10 cellular contexts compared by ENCODE assay signal in genomic region chr3:98540346-98540745, GRCh38. TPM values are rescaled to one million over a fixed set of nuclear protein-coding genes. Genes with fewer than 3 reads are reported as not detected.
A peak's percentile ranks its signal among the peaks of the same experiment; 100 is the strongest.
DNase-seq lines count a peak whose midpoint lies in the region; ATAC-seq, FAIRE-seq and TF ChIP-seq lines count a peak whose summit lies in the region.
"Had no signal": no experiment of that assay in that cellular context is flagged by ENCODE, and none has a peak within 500 bp of the region (broad histone marks: within the 10 kb centered on the region; RNA-seq: fewer than 3 reads in every experiment).

No MANE protein-coding gene starts in this region.

- intact Hi-C loops in dorsolateral prefrontal cortex (cut with DNase I) = no loop called here

- peak overlapping the region; percentile 17 to 91 (median 74) for H3K27ac Mint-ChIP-seq in CD8-positive, alpha-beta memory T cell

- TF ChIP-seq CTCF in dorsolateral prefrontal cortex (IDR thresholded peaks at IDR 0.05 in 54 of 56, conservative IDR thresholded peaks at IDR 0.05 in 2 of 56; ENCODE audit: low read depth in 1 of 56, partially characterized antibody in 56 of 56) = no peak

- no peaks in the 10 kb centered on the region for H3K4me1 ChIP-seq in CD8-positive, alpha-beta memory T cell (ENCODE audit: insufficient read depth, low read length)

- ATAC-seq in GM19328 (IDR thresholded peaks at IDR 0.05; ENCODE audit: unreplicated experiment) = peak; percentile 43
- ATAC-seq in HG02981 (IDR thresholded peaks at IDR 0.05; ENCODE audit: unreplicated experiment) = peak; percentile 44

- no peak overlapping the region for H3K4me3 ChIP-seq in CD8-positive, alpha-beta memory T cell (ENCODE audit: low read length)
- no peak overlapping the region for H3K4me3 ChIP-seq in dorsolateral prefrontal cortex

- H3K9me3 ChIP-seq in CD8-positive, alpha-beta memory T cell (ENCODE audit: low read length) = no peaks in the 10 kb centered on the region

- no peaks in the 10 kb centered on the region for H3K36me3 ChIP-seq in CD8-positive, alpha-beta memory T cell (ENCODE audit: insufficient read depth, low read length)

- no peak for DNase-seq in CD8-positive, alpha-beta memory T cell
- DNase-seq in RPMI8226 (peak; percentile 80), dorsolateral prefrontal cortex (no peak), HTR-8/SVneo (ENCODE audit: insufficient read length, low spot score) (no peak), NCI-H2171 treated with DMSO at 0.1 percent for 48 hours (lab: John Stamatoyannopoulos, UW) (no peak), NCI-H524 treated with DMSO at 0.1 percent for 48 hours (lab: John Stamatoyannopoulos, UW) (no peak)
- DNase-seq: activated effector memory CD4-positive, alpha-beta T cell treated with Interleukin-2 at 50 U/mL for 16 hours; Calu3 had no signal

- peak overlapping the region in 6 of 7 donors; percentile 17 to 74 (median 49) for H3K4me3 Mint-ChIP-seq in CD8-positive, alpha-beta memory T cell

- H3K27ac ChIP-seq in CD8-positive, alpha-beta memory T cell (ENCODE audit: low read depth, low read length) = no peak overlapping the region
- no peak overlapping the region for H3K27ac ChIP-seq in dorsolateral prefrontal cortex

- H3K4me1 Mint-ChIP-seq in CD8-positive, alpha-beta memory T cell = peaks cover 20 to 68% (median 67%) of the 10 kb centered on the region in 3 donors

- POLR2A ChIA-PET in CD8-positive, alpha-beta memory T cell (lab: Charles Lee) = interaction anchor here (1.4 to 2.2 kb wide), 3 partner anchors 16 to 53 kb away, joined by 3 to 11 read pairs (median 8); no protein-coding TSS in a partner anchor

- peaks cover 0 to 10% (median 7%) of the 10 kb centered on the region in 3 donors for H3K36me3 Mint-ChIP-seq in CD8-positive, alpha-beta memory T cell

- no peak for FAIRE-seq in HTR-8/SVneo (lab: Jason Lieb, UNC)

- no peaks in the 10 kb centered on the region for H3K27me3 ChIP-seq in CD8-positive, alpha-beta memory T cell (ENCODE audit: insufficient read depth, low read length, poor library complexity, severe bottlenecking)
- no peaks in the 10 kb centered on the region for H3K27me3 ChIP-seq in dorsolateral prefrontal cortex

- no peaks in the 10 kb centered on the region for H3K9me3 Mint-ChIP-seq in CD8-positive, alpha-beta memory T cell

- H3K27me3 Mint-ChIP-seq in CD8-positive, alpha-beta memory T cell = no peaks in the 10 kb centered on the region

- CTCF ChIA-PET in CD8-positive, alpha-beta memory T cell (lab: Charles Lee) = interaction anchor here (1.6 kb wide), 1 partner anchor 15 kb away, joined by 4 read pairs; no protein-coding TSS in a partner anchor

RNA-seq across cellular contexts. Expression of gene GPR15, which starts 8.6 kb away (rescaled TPM):
- total RNA-seq in CD8-positive, alpha-beta memory T cell = 10 to 100 TPM; 15.6 to 17.0 TPM
- 7.7 TPM for polyA plus RNA-seq in CD8-positive, alpha-beta memory T cell
- under 1 TPM in 1 of 120 experiments, not detected in 119; 0.56 TPM for total RNA-seq in dorsolateral prefrontal cortex
- total RNA-seq: Calu3 had no signal

RNA-seq across cellular contexts. Expression of gene CLDND1, which starts 17.6 kb away (rescaled TPM):
- total RNA-seq in CD8-positive, alpha-beta memory T cell = 100 to 1,000 TPM; 299 to 315 TPM
- polyA plus RNA-seq in CD8-positive, alpha-beta memory T cell = 210 TPM
- total RNA-seq in dorsolateral prefrontal cortex = 1,000 to 10,000 TPM in 22 of 120 experiments, 100 to 1,000 TPM in 98; 175 to 2,533 (median 594) TPM

RNA-seq across cellular contexts. Expression of gene OR5K2, which starts 42.9 kb away (rescaled TPM):
- not detected for total RNA-seq in CD8-positive, alpha-beta memory T cell
- polyA plus RNA-seq in CD8-positive, alpha-beta memory T cell = not detected
- total RNA-seq in dorsolateral prefrontal cortex = not detected
- total RNA-seq: Calu3 had no signal

RNA-seq across cellular contexts. Expression of gene CPOX, which starts 53.1 kb away (rescaled TPM):
- 10 to 100 TPM; 76.3 to 79.9 TPM for total RNA-seq in CD8-positive, alpha-beta memory T cell
- polyA plus RNA-seq in CD8-positive, alpha-beta memory T cell = 6.4 TPM
- 100 to 1,000 TPM in 3 of 120 experiments, 10 to 100 TPM in 117; 23.2 to 140 (median 47.8) TPM for total RNA-seq in dorsolateral prefrontal cortex

Comparison
In these comparisons a context has a peak if more than half of its experiments do, and no peak if none do; other contexts are left out.
1. RNA of gene GPR15, which starts 8.6 kb away (total RNA-seq): 15.6 to 17.0 TPM in CD8-positive, alpha-beta memory T cell; 0.56 TPM in dorsolateral prefrontal cortex; every median in the first group is over 10 times any median in the second.